Comparison of ENCODE assay signal across 8 cellular contexts in the genomic region with DNA sequence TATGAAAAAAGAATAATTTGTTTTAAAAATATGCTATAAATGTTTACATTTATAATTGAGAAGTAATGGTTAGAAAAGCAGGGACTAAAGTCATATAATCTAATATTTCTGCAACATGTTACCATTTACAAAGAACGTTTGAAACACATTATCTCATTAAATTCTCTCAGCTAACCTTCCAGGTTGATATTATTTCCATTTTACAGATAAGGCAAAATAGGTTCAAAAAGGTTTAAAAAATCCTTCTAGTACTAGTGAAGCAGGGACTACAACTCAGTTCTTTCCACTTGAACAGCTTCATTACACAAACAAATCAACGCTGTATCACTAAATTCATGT. TPM values are rescaled to one million over a fixed set of nuclear protein-coding genes. Genes with fewer than 3 reads are reported as not detected.
DNase-seq lines count a peak whose midpoint lies in the region; ATAC-seq and TF ChIP-seq lines count a peak whose summit lies in the region.

No MANE protein-coding gene starts in this region.

- H3K9me3 ChIP-seq in CD8-positive, alpha-beta T cell (ENCODE audit: low read length) = no peaks in the 10 kb centered on the region
- no peaks in the 10 kb centered on the region for H3K9me3 ChIP-seq in OCI-LY7 (ENCODE audit: low read length)
- no peaks in the 10 kb centered on the region for H3K9me3 ChIP-seq in ovary

- H3K27ac ChIP-seq in CD8-positive, alpha-beta T cell (ENCODE audit: low read depth, low read length) = no peak overlapping the region
- H3K27ac ChIP-seq in OCI-LY7 (ENCODE audit: low read depth, low read length, poor library complexity, severe bottlenecking) (peak overlapping the region; percentile 56), ovary (no peak overlapping the region)

- peak overlapping the region; percentile 95 for H3K4me2 ChIP-seq in OCI-LY7 (ENCODE audit: low read length)

- peak overlapping the region; percentile 95 for H3K4me3 Mint-ChIP-seq in CD8-positive, alpha-beta T cell

- intact Hi-C loops in CD8-positive, alpha-beta T cell (cut with DNase I, micrococcal nuclease) = loop anchor here (1.0 to 5.0 kb wide), 6 partner anchors 12 to 255 kb away; a partner anchor contains a TSS
- intact Hi-C loops in OCI-LY7 (cut with micrococcal nuclease; ENCODE audit: unreplicated experiment) (loop anchor here (1.0 kb wide), 1 partner anchor 12 kb away; a partner anchor contains a TSS), ovary (cut with DNase I) (no loop called here)

- TF ChIP-seq EP300 in ovary (IDR thresholded peaks at IDR 0.05) = no peak

- peaks cover 19% of the 10 kb centered on the region for H3K36me3 Mint-ChIP-seq in CD8-positive, alpha-beta T cell

- CTCF ChIA-PET in CD8-positive, alpha-beta T cell (lab: Charles Lee) = no interaction called here
- CTCF ChIA-PET in OCI-LY7 (lab: Charles Lee; ENCODE audit: unreplicated experiment) = interaction anchor here (1.1 kb wide), 1 partner anchor 42 kb away, joined by 3 read pairs; no protein-coding TSS in a partner anchor

- H3K27me3 Mint-ChIP-seq in CD8-positive, alpha-beta T cell (ENCODE audit: low read depth) = no peaks in the 10 kb centered on the region

- H3K4me1 Mint-ChIP-seq in CD8-positive, alpha-beta T cell (ENCODE audit: low read depth) = peaks cover 28% of the 10 kb centered on the region

- H3K4me1 ChIP-seq in CD8-positive, alpha-beta T cell (ENCODE audit: insufficient read depth, low read length) = peaks cover 6% of the 10 kb centered on the region
- peaks cover 19% of the 10 kb centered on the region for H3K4me1 ChIP-seq in OCI-LY7 (ENCODE audit: insufficient read depth, low read length, poor library complexity, severe bottlenecking)
- H3K4me1 ChIP-seq in ovary (ENCODE audit: insufficient read depth) = peaks cover 2% of the 10 kb centered on the region

- no peak overlapping the region for H3K27ac Mint-ChIP-seq in CD8-positive, alpha-beta T cell

- H3K27me3 ChIP-seq in CD8-positive, alpha-beta T cell (ENCODE audit: insufficient read depth, low read length) = no peaks in the 10 kb centered on the region
- no peaks in the 10 kb centered on the region for H3K27me3 ChIP-seq in ovary

- DNase-seq in CD8-positive, alpha-beta T cell = no peak
- DNase-seq in OCI-LY7 (ENCODE audit: low spot score) = no peak
- DNase-seq in epithelial cell of esophagus (ENCODE audit: low read depth) = no peak
- DNase-seq in ovary = no peak
- no peak for DNase-seq in NCI-H187 treated with DMSO at 0.1 percent for 48 hours (lab: John Stamatoyannopoulos, UW)
- DNase-seq in middle frontal gyrus (ENCODE audit: extremely low spot score, low spot score) = no peak
- DNase-seq in T-helper 9 cell = no peak

- no TSS peak for BruUV-seq in OCI-LY7 (replicated peaks; lab: Mats Ljungman, UMichigan)

- H3K36me3 ChIP-seq in CD8-positive, alpha-beta T cell (ENCODE audit: insufficient read depth, low read length) = no peaks in the 10 kb centered on the region
- H3K36me3 ChIP-seq in OCI-LY7 (ENCODE audit: insufficient read depth, low read length) (peaks cover 28% of the 10 kb centered on the region), ovary (no peaks in the 10 kb centered on the region)

- no peak for ATAC-seq in CD8-positive, alpha-beta T cell
- no peak for ATAC-seq in HG02970 (IDR thresholded peaks at IDR 0.05; ENCODE audit: low FRiP score, unreplicated experiment)

- H3K9me3 Mint-ChIP-seq in CD8-positive, alpha-beta T cell = no peaks in the 10 kb centered on the region

- POLR2A ChIA-PET in CD8-positive, alpha-beta T cell (lab: Charles Lee) = interaction anchor here (0.6 to 1.9 kb wide), 4 partner anchors 11 to 255 kb away, joined by 3 to 20 read pairs (median 7); a partner anchor contains a TSS
- POLR2A ChIA-PET in OCI-LY7 (lab: Charles Lee) = interaction anchor here (0.7 to 2.8 kb wide), 9 partner anchors 10 to 231 kb away, joined by 3 to 39 read pairs (median 4); a partner anchor contains a TSS

- peak overlapping the region; percentile 91 for H3K4me3 ChIP-seq in CD8-positive, alpha-beta T cell (ENCODE audit: low read depth, low read length)
- H3K4me3 ChIP-seq in OCI-LY7 (ENCODE audit: low read depth, low read length, poor library complexity, severe bottlenecking) = peak overlapping the region; percentile 92
- H3K4me3 ChIP-seq in epithelial cell of esophagus (ENCODE audit: low read length) = peak overlapping the region; percentile 83
- H3K4me3 ChIP-seq in ovary = peak overlapping the region; percentile 47

- TF ChIP-seq POLR2A in ovary (IDR thresholded peaks at IDR 0.05) = no peak

- WGBS in ovary, 3 donors = 62 to 66% (median 62%) methylated on average over 2 of the region's 2 CpGs

- peaks cover 5% of the 10 kb centered on the region; the same call in 1 of the 2 replicates for H4K20me1 ChIP-seq in OCI-LY7 (ENCODE audit: insufficient read depth, low read length)

- no peak for TF ChIP-seq CTCF in CD8-positive, alpha-beta T cell (IDR thresholded peaks at IDR 0.05)
- no peak for TF ChIP-seq CTCF in OCI-LY7 (conservative IDR thresholded peaks at IDR 0.05; ENCODE audit: low read length)
- TF ChIP-seq CTCF in epithelial cell of esophagus (IDR thresholded peaks at IDR 0.05; ENCODE audit: insufficient read depth, low read depth, low read length, missing control alignments) = no peak
- TF ChIP-seq CTCF in ovary (IDR thresholded peaks at IDR 0.05) = no peak

- H2AFZ ChIP-seq in OCI-LY7 (ENCODE audit: low read length) = peak overlapping the region; percentile 95

- H3K9me2 ChIP-seq in OCI-LY7 (ENCODE audit: insufficient read depth, low read length) = no peaks in the 10 kb centered on the region

- H3K79me2 ChIP-seq in OCI-LY7 (ENCODE audit: insufficient read depth, low read depth, low read length) = peaks cover 45% of the 10 kb centered on the region

RNA-seq across cellular contexts. Expression of a gene that starts 0.9 kb away (rescaled TPM):
- 1 to 10 TPM; 5.1 to 6.1 TPM for total RNA-seq in CD8-positive, alpha-beta T cell
- total RNA-seq in OCI-LY7 (2014; rRNA removed; shearing (Covaris generic)) = 25.1 and 34.6 TPM in 2 replicates
- total RNA-seq in OCI-LY7 (2022) (48.6 and 54.9 TPM in 2 replicates), ovary (10 to 100 TPM in 2 of 7 donors, 1 to 10 TPM in 5; 3.6 to 14.1 (median 8.0) TPM)
- polyA plus RNA-seq in ovary = 1 to 10 TPM; 1.9 to 9.7 TPM

RNA-seq across cellular contexts. Expression of a gene that starts 11.4 kb away (rescaled TPM):
- total RNA-seq in CD8-positive, alpha-beta T cell = 100 to 1,000 TPM in 1 of 2 experiments, 10 to 100 TPM in 1; 89.8 to 104 TPM
- 33.5 and 48.5 TPM in 2 replicates for total RNA-seq in OCI-LY7 (2014; rRNA removed; shearing (Covaris generic))
- 65.1 and 65.7 TPM in 2 replicates for total RNA-seq in OCI-LY7 (2022)
- total RNA-seq in ovary = 10 to 100 TPM; 35.2 to 64.5 (median 55.4) TPM
- polyA plus RNA-seq in ovary = 10 to 100 TPM; 29.3 to 36.4 TPM

Comparison
In these comparisons a context has a peak if more than half of its experiments do, and no peak if none do; other contexts are left out.
1. intact Hi-C loops: an anchor here in CD8-positive, alpha-beta T cell (1.0 to 5.0 kb wide) and OCI-LY7 (1.0 kb wide); none called in ovary.